Comparison of ENCODE assay signal across 7 cellular contexts in the genomic region with DNA sequence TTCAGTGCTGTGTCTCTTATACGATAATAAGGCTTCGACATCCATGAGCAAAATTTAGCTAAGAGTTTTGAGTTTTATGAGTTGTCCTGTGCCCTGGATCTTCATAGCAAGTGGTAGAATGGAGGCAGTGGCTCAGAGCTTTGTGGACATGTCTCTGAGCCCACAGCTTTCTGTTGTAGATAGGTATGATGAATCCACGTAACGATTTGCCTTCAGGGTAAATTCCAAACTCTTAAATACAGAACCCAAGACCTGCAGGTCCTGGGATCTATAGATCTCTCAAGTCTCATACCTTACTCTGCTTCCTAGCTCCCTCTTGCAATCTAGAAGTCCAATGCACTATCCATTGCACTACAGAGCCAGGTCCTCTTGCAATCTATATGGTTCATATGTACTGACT.
"Had no signal": no experiment of that assay in that cellular context is flagged by ENCODE, and none has a peak within 500 bp of the region (broad histone marks: within the 10 kb centered on the region; RNA-seq: fewer than 3 reads in every experiment).

No MANE protein-coding gene starts in this region.

- H3K4me3 ChIP-seq: GM12878 had no signal

- ATAC-seq: GM12878 had no signal

- DNase-seq: GDM1, GF-D8 had no signal

- FAIRE-seq: GM12878, GM12891, GM12892, GM18507, GM19239 had no signal
